ENCODE assay signal across 17 cellular contexts in genomic region chr19:22332924-22333323, GRCh38. TPM values are rescaled to one million over a fixed set of nuclear protein-coding genes. Genes with fewer than 3 reads are reported as not detected.
"Had no signal": no experiment of that assay in that cellular context is flagged by ENCODE, and none has a peak within 500 bp of the region (broad histone marks: within the 10 kb centered on the region; RNA-seq: fewer than 3 reads in every experiment).

No MANE protein-coding gene starts in this region.

- H3K4me1 Mint-ChIP-seq: activated naive CD4-positive, alpha-beta T cell treated with anti-CD3 and anti-CD28 coated beads, Interleukin-2, amount 10 ng/mL, durations not matched to agents 7 days and 5 days; activated T-helper 17 cell treated with anti-CD3 and anti-CD28 coated beads, Interleukin-2, amount 50 U/mL, for 72 hours; central memory CD8-positive, alpha-beta T cell; natural killer cell had no signal

- FAIRE-seq: small intestine had no signal

- H3K27me3 Mint-ChIP-seq: activated naive CD4-positive, alpha-beta T cell treated with anti-CD3 and anti-CD28 coated beads, Interleukin-2, amount 10 ng/mL, durations not matched to agents 7 days and 5 days; activated T-helper 17 cell treated with anti-CD3 and anti-CD28 coated beads, Interleukin-2, amount 50 U/mL, for 72 hours; central memory CD8-positive, alpha-beta T cell; dendritic cell treated with granulocyte-macrophage colony-stimulating factor and Interleukin-4, amounts not matched to agents 40 ng/mL and 50 ng/mL, for 4 days; effector memory CD8-positive, alpha-beta T cell had no signal

- H3K27ac Mint-ChIP-seq: activated naive CD4-positive, alpha-beta T cell treated with anti-CD3 and anti-CD28 coated beads, Interleukin-2, amount 10 ng/mL, durations not matched to agents 7 days and 5 days; activated T-helper 17 cell treated with anti-CD3 and anti-CD28 coated beads, Interleukin-2, amount 50 U/mL, for 72 hours; dendritic cell treated with granulocyte-macrophage colony-stimulating factor and Interleukin-4, amounts not matched to agents 40 ng/mL and 50 ng/mL, for 4 days; effector memory CD8-positive, alpha-beta T cell; natural killer cell had no signal

- H3K36me3 Mint-ChIP-seq: activated naive CD4-positive, alpha-beta T cell treated with anti-CD3 and anti-CD28 coated beads, Interleukin-2, amount 10 ng/mL, durations not matched to agents 7 days and 5 days had no signal

- H3K4me3 Mint-ChIP-seq: activated naive CD4-positive, alpha-beta T cell treated with anti-CD3 and anti-CD28 coated beads, Interleukin-2, amount 10 ng/mL, durations not matched to agents 7 days and 5 days; activated T-helper 17 cell treated with anti-CD3 and anti-CD28 coated beads, Interleukin-2, amount 50 U/mL, for 72 hours; central memory CD8-positive, alpha-beta T cell; dendritic cell treated with granulocyte-macrophage colony-stimulating factor and Interleukin-4, amounts not matched to agents 40 ng/mL and 50 ng/mL, for 4 days; effector memory CD8-positive, alpha-beta T cell; natural killer cell had no signal

- ATAC-seq: activated T-helper 17 cell treated with anti-CD3 and anti-CD28 coated beads, Interleukin-2, amount 50 U/mL, for 72 hours; effector memory CD8-positive, alpha-beta T cell; mucosa of descending colon; natural killer cell had no signal

- DNase-seq: activated CD4-positive, alpha-beta T cell treated with anti-CD3 and anti-CD28 coated beads for 4 hours; activated naive CD4-positive, alpha-beta T cell treated with anti-CD3 and anti-CD28 coated beads, Interleukin-2, amount 10 ng/mL, durations not matched to agents 7 days and 5 days; effector memory CD8-positive, alpha-beta T cell; hypothalamus; mucosa of descending colon; natural killer cell; small intestine; tibial artery; WERI-Rb-1 had no signal

- H3K4me3 ChIP-seq: mucosa of descending colon, right atrium auricular region, tibial artery, vagina had no signal

RNA-seq across cellular contexts. Expression of gene ZNF729, which starts 46.7 kb away (rescaled TPM):
- total RNA-seq: activated T-helper 17 cell treated with anti-CD3 and anti-CD28 coated beads, Interleukin-2, amount 50 U/mL, for 72 hours; epithelial cell of proximal tubule; lung microvascular endothelial cell; mucosa of descending colon; natural killer cell; posterior vena cava; right atrium auricular region; vagina had no signal
